ENCODE assay signal across 8 cellular contexts in genomic region chr5:5421961-5422818, GRCh38. TPM values are rescaled to one million over a fixed set of nuclear protein-coding genes. Genes with fewer than 3 reads are reported as not detected.
DNase-seq lines count a peak whose midpoint lies in the region; ATAC-seq, FAIRE-seq and TF ChIP-seq lines count a peak whose summit lies in the region.

Gene ICE1, plus strand, starts transcription at chr5:5422677. Its CDS starts 239 bp downstream, at chr5:5422916.

- peak within 1 kb of the TSS; percentile 83 for H2AFZ ChIP-seq in smooth muscle cell (ENCODE audit: low read depth)

- DNase-seq in AG04449 (ENCODE audit: low read depth, low spot score) (peak; percentile 83), NCI-H2227 treated with DMSO at 0.1 percent for 48 hours (lab: John Stamatoyannopoulos, UW) (peak; percentile 98), bronchial epithelial cell (ENCODE audit: low read depth) (peak; percentile 89), iPS-NIHi11 (ENCODE audit: low spot score) (peak; percentile 94), smooth muscle cell (lab: John Stamatoyannopoulos, UW; ENCODE audit: unreplicated experiment) (peak; percentile 98)

- peaks cover 46% of the 10 kb centered on the region for H3K79me2 ChIP-seq in smooth muscle cell (ENCODE audit: low read depth)

- H3K36me3 ChIP-seq in bronchial epithelial cell (ENCODE audit: control insufficient read depth, insufficient read depth, low read length): no peaks in the 10 kb centered on the region
- H3K36me3 ChIP-seq in smooth muscle cell (ENCODE audit: low read depth): no peaks in the 10 kb centered on the region

- POLR2A ChIA-PET in AG04449 (lab: Yijun Ruan, JAX): interaction anchor here (0.8 to 1.7 kb wide), 5 partner anchors 24 to 281 kb away, joined by 3 to 5 read pairs (median 3); partner anchors contain the start of gene ADAMTS16

- no peak for TF ChIP-seq CTCF in AG04449 (IDR thresholded peaks at IDR 0.05; ENCODE audit: insufficient read depth, low read length, missing control alignments)
- no peak for TF ChIP-seq CTCF in WI38 (IDR thresholded peaks at IDR 0.05; ENCODE audit: low read depth, low read length)
- TF ChIP-seq CTCF in bronchial epithelial cell (IDR thresholded peaks at IDR 0.05; ENCODE audit: insufficient read depth, low read length, severe bottlenecking): no peak
- no peak for TF ChIP-seq CTCF in smooth muscle cell (IDR thresholded peaks at IDR 0.05; ENCODE audit: borderline replicate concordance, insufficient read depth, poor library complexity, severe bottlenecking)

- ATAC-seq in GM18907 (IDR thresholded peaks at IDR 0.05; ENCODE audit: unreplicated experiment) (peak; percentile 86), HG03159 (IDR thresholded peaks at IDR 0.05; ENCODE audit: unreplicated experiment) (peak; percentile 75)

- H3K9ac ChIP-seq in smooth muscle cell (ENCODE audit: low read depth): peak within 1 kb of the TSS; percentile 97

- no peak for FAIRE-seq in bronchial epithelial cell (lab: Jason Lieb, UNC)

- H3K27ac ChIP-seq in smooth muscle cell (ENCODE audit: low read depth): peak within 1 kb of the TSS; percentile 99

- no peaks in the 10 kb centered on the region for H3K27me3 ChIP-seq in bronchial epithelial cell (ENCODE audit: control insufficient read depth, insufficient read depth, low read length)
- H3K27me3 ChIP-seq in smooth muscle cell (ENCODE audit: low read depth): no peaks in the 10 kb centered on the region

- H4K20me1 ChIP-seq in smooth muscle cell (ENCODE audit: low read depth): peaks cover 40% of the 10 kb centered on the region

- CTCF ChIA-PET in AG04449 (lab: Yijun Ruan, JAX): interaction anchor here (0.8 to 7.8 kb wide), 16 partner anchors 9 to 560 kb away, joined by 3 to 176 read pairs (median 5); partner anchors contain the start of gene ADAMTS16

- no peaks in the 10 kb centered on the region for H3K9me3 ChIP-seq in smooth muscle cell (replicated peaks; ENCODE audit: low read depth)

- peaks cover 14% of the 10 kb centered on the region for H3F3A ChIP-seq in smooth muscle cell (ENCODE audit: low read depth)

- peak within 1 kb of the TSS; percentile 87 for H3K4me3 ChIP-seq in AG04449 (ENCODE audit: low read depth, low read length)
- H3K4me3 ChIP-seq in WI38 (ENCODE audit: low read depth, low read length): peak within 1 kb of the TSS; percentile 99
- H3K4me3 ChIP-seq in bronchial epithelial cell (ENCODE audit: low read depth, low read length): peak within 1 kb of the TSS; percentile 80
- H3K4me3 ChIP-seq in smooth muscle cell: peak within 1 kb of the TSS; percentile 99

- peaks cover 12% of the 10 kb centered on the region for H3K4me1 ChIP-seq in smooth muscle cell (ENCODE audit: low read depth)

- under 1% methylated on average over 71 of the region's 71 CpGs for WGBS in smooth muscle cell (ENCODE audit: low lambda C conversion rate)

- H3K4me2 ChIP-seq in smooth muscle cell: peak within 1 kb of the TSS; percentile 96

RNA-seq across cellular contexts. Expression of gene ICE1, which starts in this region (rescaled TPM):
- total RNA-seq in bronchial epithelial cell: 17.4 and 19.7 TPM in 2 replicates
- 25.4 and 32.0 TPM in 2 replicates for total RNA-seq in smooth muscle cell
- 10.2 and 15.5 TPM in 2 replicates for polyA plus RNA-seq in smooth muscle cell

Comparison
In these comparisons a context has a peak if more than half of its experiments do, and no peak if none do; other contexts are left out.
1. Peak in every context shown above with its lines: DNase-seq, ATAC-seq, H3K4me3 ChIP-seq and H3K27ac ChIP-seq.